ENCODE assay signal across 24 cellular contexts in genomic region chr18:22355069-22355468, GRCh38.
"Had no signal": no experiment of that assay in that cellular context is flagged by ENCODE, and none has a peak within 500 bp of the region (broad histone marks: within the 10 kb centered on the region; RNA-seq: fewer than 3 reads in every experiment).

No MANE protein-coding gene starts in this region.

- H3K4me1 ChIP-seq: SJCRH30 had no signal

- H3K4me3 ChIP-seq: SJCRH30 had no signal

- H3K27ac ChIP-seq: brain microvascular endothelial cell, SJCRH30, WERI-Rb-1 had no signal

- DNase-seq: activated CD4-positive, alpha-beta memory T cell treated with anti-CD3 and anti-CD28 coated beads, Interleukin-2, amount 10 ng/mL, durations not matched to agents 7 days and 5 days; activated CD4-positive, alpha-beta T cell treated with anti-CD3 and anti-CD28 coated beads for 36 hours; activated CD4-positive, alpha-beta T cell treated with anti-CD3 and anti-CD28 coated beads, Interleukin-2, amount 50 U/mL, for 1 hour; activated gamma-delta T cell; activated naive CD4-positive, alpha-beta T cell treated with anti-CD3 and anti-CD28 coated beads for 36 hours; activated T-cell treated with anti-CD3 and anti-CD28 coated beads for 4 hours; activated T-cell treated with anti-CD3 and anti-CD28 coated beads, Interleukin-2, amount 50 U/mL, for 48 hours; brain microvascular endothelial cell; IMR-90; Kasumi-1; KBM-7; NCI-H1105 treated with DMSO at 0.1 percent for 48 hours; NCI-H1436 treated with DMSO at 0.1 percent for 48 hours; NCI-H187; NCI-H2081; NCI-H2171; NCI-H226; NCI-H526; NCI-H774; SJCRH30; SK-N-SH; T-helper 1 cell; WERI-Rb-1 had no signal

- H3K27me3 ChIP-seq: brain microvascular endothelial cell, SJCRH30 had no signal

- ATAC-seq: activated CD4-positive, alpha-beta T cell treated with anti-CD3 and anti-CD28 coated beads for 36 hours; activated T-helper 17 cell treated with anti-CD3 and anti-CD28 coated beads, Interleukin-2, amount 50 U/mL, for 72 hours had no signal

- H3K36me3 ChIP-seq: brain microvascular endothelial cell, SJCRH30, WERI-Rb-1 had no signal

- H3K9me3 ChIP-seq: SJCRH30, SK-N-SH had no signal
